Comparison of ENCODE assay signal across 20 cellular contexts in genomic region chr7:49643321-49643720, GRCh38.
DNase-seq lines count a peak whose midpoint lies in the region; ATAC-seq and TF ChIP-seq lines count a peak whose summit lies in the region.
"Had no signal": no experiment of that assay in that cellular context is flagged by ENCODE, and none has a peak within 500 bp of the region (broad histone marks: within the 10 kb centered on the region; RNA-seq: fewer than 3 reads in every experiment).

No MANE protein-coding gene starts in this region.

- DNase-seq in Ammon's horn (ENCODE audit: low spot score) (peak; percentile 79), NCI-H446 (lab: John Stamatoyannopoulos, UW) (peak; percentile 25 to 56), head of caudate nucleus (peak; percentile 5 to 75 (median 46)), left lobe of liver (ENCODE audit: low spot score) (no peak), HAP-1 (ENCODE audit: low spot score in 2 of 2) (no peak), NAMALWA (ENCODE audit: low spot score) (no peak)
- DNase-seq: activated CD4-positive, alpha-beta T cell treated with anti-CD3 and anti-CD28 coated beads, Interleukin-2, amount 10 ng/mL, durations not matched to agents 24 days and 14 days; activated CD8-positive, alpha-beta memory T cell treated with anti-CD3 and anti-CD28 coated beads, Interleukin-2, amount 50 U/mL, for 4 hours; activated naive CD4-positive, alpha-beta T cell; amniotic stem cell; CD4-positive, alpha-beta memory T cell; central memory CD4-positive, alpha-beta T cell; effector CD4-positive, alpha-beta T cell; esophagus squamous epithelium; mammary epithelial cell; naive B cell; NCI-H146 had no signal

- H3K9me3 ChIP-seq in neural cell (ENCODE audit: low read length) (no peaks in the 10 kb centered on the region), HAP-1 (no peaks in the 10 kb centered on the region)
- H3K9me3 ChIP-seq: esophagus squamous epithelium had no signal

- no peaks in the 10 kb centered on the region for H3K9me2 ChIP-seq in neural cell (ENCODE audit: insufficient read depth, low read length)

- no peaks in the 10 kb centered on the region for H3K36me3 ChIP-seq in neural cell (ENCODE audit: insufficient read depth, low read length)
- H3K36me3 ChIP-seq in HAP-1 (replicated peaks), result no peaks in the 10 kb centered on the region
- H3K36me3 ChIP-seq: esophagus squamous epithelium had no signal

- peak overlapping the region; percentile 63 for H3K27ac ChIP-seq in neural cell (ENCODE audit: low read length)
- H3K27ac ChIP-seq: esophagus squamous epithelium, RWPE1 had no signal

- peak overlapping the region; percentile 32 for H3K4me3 ChIP-seq in neural cell (ENCODE audit: low read length)
- H3K4me3 ChIP-seq in HAP-1, result no peak overlapping the region
- H3K4me3 ChIP-seq: esophagus squamous epithelium had no signal

- no peak overlapping the region for H2AFZ ChIP-seq in neural cell (ENCODE audit: low read depth, low read length)

- in situ Hi-C loops in HAP-1 (cut with MboI; ENCODE audit: low sequenced_read_pairs), result no loop called here

- peak overlapping the region; percentile 16 for H3K9ac ChIP-seq in neural cell (ENCODE audit: low read length)

- no peaks in the 10 kb centered on the region for H4K20me1 ChIP-seq in neural cell (ENCODE audit: insufficient read depth)

- TF ChIP-seq RAD21 in neural cell (conservative IDR thresholded peaks at IDR 0.05), result peak; percentile 26

- intact Hi-C loops in head of caudate nucleus (cut with DNase I), result no loop called here

- TF ChIP-seq EP300 in neural cell (conservative IDR thresholded peaks at IDR 0.05; ENCODE audit: poor library complexity, severe bottlenecking), result peak; percentile 89

- no peaks in the 10 kb centered on the region for H3F3A ChIP-seq in neural cell (ENCODE audit: insufficient read depth, low read length, poor library complexity, severe bottlenecking)

- H3K4me1 ChIP-seq in HAP-1, result no peaks in the 10 kb centered on the region

- no peak overlapping the region for H3K4me2 ChIP-seq in neural cell (ENCODE audit: low read length)

- no peak for TF ChIP-seq CTCF in neural cell (IDR thresholded peaks at IDR 0.05; ENCODE audit: poor library complexity, severe bottlenecking)

- ATAC-seq in HG02981 (IDR thresholded peaks at IDR 0.05; ENCODE audit: unreplicated experiment) (no peak), left lobe of liver (no peak)

- H3K79me2 ChIP-seq in neural cell (replicated peaks; ENCODE audit: insufficient read depth, low read length), result no peaks in the 10 kb centered on the region

- H3K27me3 ChIP-seq in neural cell (ENCODE audit: insufficient read depth, low read depth, low read length) (no peaks in the 10 kb centered on the region), HAP-1 (ENCODE audit: low read depth) (no peaks in the 10 kb centered on the region)
- H3K27me3 ChIP-seq: esophagus squamous epithelium had no signal

TF ChIP-seq in neural cell, 6 proteins besides CTCF, POLR2A, EP300 and RAD21:
- peak; percentile 49 for TF ChIP-seq REST (IDR thresholded peaks at IDR 0.05; ENCODE audit: borderline replicate concordance)
- TF ChIP-seq TAF1 (IDR thresholded peaks at IDR 0.05; ENCODE audit: low read depth), result no peak
- TF ChIP-seq EZH2 (IDR thresholded peaks at IDR 0.05; ENCODE audit: borderline replicate concordance, insufficient read depth, low read length, poor library complexity, severe bottlenecking), result no peak
- no peak for TF ChIP-seq SMC3 (conservative IDR thresholded peaks at IDR 0.05; ENCODE audit: poor library complexity)
- no peak for TF ChIP-seq MXI1 (conservative IDR thresholded peaks at IDR 0.05; ENCODE audit: poor library complexity, severe bottlenecking)
- TF ChIP-seq POLR2AphosphoS5 (IDR thresholded peaks at IDR 0.05), result peak; percentile 71
TF ChIP-seq in neural cell: peak in this region for 2.

Comparison
In these comparisons a context has a peak if more than half of its experiments do, and no peak if none do; other contexts are left out.
1. DNase-seq: peak in Ammon's horn (single experiment), NCI-H446 (2 of 2) and head of caudate nucleus (42 of 42); none in left lobe of liver (single experiment), HAP-1 (0 of 2) and NAMALWA (single experiment).